16 cellular contexts compared by ENCODE assay signal in genomic region chr2:42960835-42961165, GRCh38.
DNase-seq lines count a peak whose midpoint lies in the region; FAIRE-seq and TF ChIP-seq lines count a peak whose summit lies in the region.
"Had no signal": no experiment of that assay in that cellular context is flagged by ENCODE, and none has a peak within 500 bp of the region (broad histone marks: within the 10 kb centered on the region; RNA-seq: fewer than 3 reads in every experiment).

No MANE protein-coding gene starts in this region.

- H3K27me3 ChIP-seq in breast epithelium: no peaks in the 10 kb centered on the region
- H3K27me3 ChIP-seq in mammary epithelial cell (ENCODE audit: insufficient read depth, low read length): no peaks in the 10 kb centered on the region
- H3K27me3 ChIP-seq in parathyroid adenoma (ENCODE audit: control insufficient read depth, insufficient read depth, low read length): no peaks in the 10 kb centered on the region
- no peaks in the 10 kb centered on the region for H3K27me3 ChIP-seq in uterus
- no peaks in the 10 kb centered on the region for H3K27me3 ChIP-seq in A673 (replicated peaks; ENCODE audit: insufficient read depth, low read depth, low read length, poor library complexity)

- TF ChIP-seq CTCF in breast epithelium (IDR thresholded peaks at IDR 0.05): no peak
- no peak for TF ChIP-seq CTCF in mammary epithelial cell (conservative IDR thresholded peaks at IDR 0.05 in 1 of 2, IDR thresholded peaks at IDR 0.05 in 1 of 2; ENCODE audit: extremely low read depth in 1 of 2, insufficient read depth in 1 of 2, low read depth in 1 of 2, low read length in 2 of 2)
- TF ChIP-seq CTCF in kidney (IDR thresholded peaks at IDR 0.05; ENCODE audit: borderline replicate concordance, extremely low read depth, insufficient read depth): no peak
- no peak for TF ChIP-seq CTCF in parathyroid adenoma (IDR thresholded peaks at IDR 0.05)
- TF ChIP-seq CTCF in uterus (IDR thresholded peaks at IDR 0.05): no peak
- TF ChIP-seq CTCF in A673 (conservative IDR thresholded peaks at IDR 0.05; ENCODE audit: low read depth, low read length): no peak

- H3K4me1 ChIP-seq in breast epithelium: peaks cover 17 to 19% of the 10 kb centered on the region in 2 donors
- peaks cover 23% of the 10 kb centered on the region for H3K4me1 ChIP-seq in mammary epithelial cell (ENCODE audit: insufficient read depth, low read length)
- peaks cover 27 to 49% of the 10 kb centered on the region in 2 donors for H3K4me1 ChIP-seq in kidney (ENCODE audit: control insufficient read depth in 1 of 2, insufficient read depth in 1 of 2, low read depth in 1 of 2, low read length in 2 of 2)
- peaks cover 4% of the 10 kb centered on the region for H3K4me1 ChIP-seq in parathyroid adenoma
- peaks cover 40 to 54% of the 10 kb centered on the region in 2 donors for H3K4me1 ChIP-seq in uterus
- no peaks in the 10 kb centered on the region for H3K4me1 ChIP-seq in A673 (ENCODE audit: insufficient read depth, low read length, poor library complexity, severe bottlenecking)

- dilution Hi-C loops in mammary epithelial cell (cut with HindIII; ENCODE audit: low sequenced_read_pairs): no loop called here

- no peaks in the 10 kb centered on the region for H3K79me2 ChIP-seq in mammary epithelial cell (ENCODE audit: insufficient read depth, low read length)
- no peaks in the 10 kb centered on the region for H3K79me2 ChIP-seq in parathyroid adenoma

- in situ Hi-C loops in mammary epithelial cell (cut with MboI; ENCODE audit: low sequenced_read_pairs in 2 of 2): loop anchor here in 1 of 2 donors (10.0 kb wide), 1 partner anchor 524 kb away; no protein-coding TSS in a partner anchor

- POLR2A ChIA-PET in HEK293T (lab: Yijun Ruan, JAX) (no interaction called here), A673 (lab: Charles Lee; ENCODE audit: low non-redundant PET) (no interaction called here)

- H3K4me3 ChIP-seq in breast epithelium: peak overlapping the region in 1 of 3 donors; percentile 10
- no peak overlapping the region for H3K4me3 ChIP-seq in mammary epithelial cell (replicated peaks in 1 of 3; ENCODE audit: insufficient read depth in 1 of 3, low read depth in 2 of 3, low read length in 3 of 3)
- no peak overlapping the region for H3K4me3 ChIP-seq in kidney (ENCODE audit: low read length in 2 of 2)
- H3K4me3 ChIP-seq in parathyroid adenoma (ENCODE audit: low read depth, low read length): no peak overlapping the region
- no peak overlapping the region for H3K4me3 ChIP-seq in uterus
- no peak overlapping the region for H3K4me3 ChIP-seq in A673 (ENCODE audit: low read depth, low read length, poor library complexity, severe bottlenecking)

- H3K9me3 ChIP-seq in breast epithelium (no peaks in the 10 kb centered on the region), mammary epithelial cell (replicated peaks; ENCODE audit: insufficient read depth, low read length) (no peaks in the 10 kb centered on the region), kidney (ENCODE audit: control insufficient read depth in 1 of 2, low read length in 2 of 2) (no peaks in the 10 kb centered on the region), parathyroid adenoma (ENCODE audit: control insufficient read depth, low read length) (no peaks in the 10 kb centered on the region), uterus (no peaks in the 10 kb centered on the region), A673 (ENCODE audit: low read depth, low read length, poor library complexity, severe bottlenecking) (no peaks in the 10 kb centered on the region)

- no peak for TF ChIP-seq POLR2A in breast epithelium (IDR thresholded peaks at IDR 0.05)
- TF ChIP-seq POLR2A in uterus (IDR thresholded peaks at IDR 0.05): no peak

- no peak for FAIRE-seq in kidney (lab: Jason Lieb, UNC)
- FAIRE-seq: astrocyte had no signal

- 52% methylated on average over 5 of the region's 6 CpGs for WGBS in mammary epithelial cell (ENCODE audit: low coverage, missing lambda C conversion rate)

- intact Hi-C loops in breast epithelium (cut with DNase I; ENCODE audit: low total_unique reads): no loop called here
- intact Hi-C loops in mammary epithelial cell (cut with micrococcal nuclease): no loop called here
- intact Hi-C loops in kidney (cut with DNase I): no loop called here
- intact Hi-C loops in uterus (cut with DNase I; ENCODE audit: low total_unique reads): no loop called here
- intact Hi-C loops in A673 (cut with micrococcal nuclease; ENCODE audit: unreplicated experiment): no loop called here

- CTCF ChIA-PET in mammary epithelial cell (lab: Charles Lee; ENCODE audit: low non-redundant PET): no interaction called here
- CTCF ChIA-PET in HEK293T (lab: Yijun Ruan, JAX): no interaction called here
- CTCF ChIA-PET in A673 (lab: Charles Lee): no interaction called here

- peak overlapping the region; percentile 91 to 92 for H3K27ac ChIP-seq in breast epithelium
- H3K27ac ChIP-seq in mammary epithelial cell (ENCODE audit: insufficient read depth, low read depth, low read length): no peak overlapping the region
- H3K27ac ChIP-seq in kidney (ENCODE audit: low read depth in 2 of 2, low read length in 2 of 2): peak overlapping the region; percentile 32 to 64
- H3K27ac ChIP-seq in parathyroid adenoma: peak overlapping the region; percentile 57
- peak overlapping the region; percentile 93 for H3K27ac ChIP-seq in uterus
- H3K27ac ChIP-seq in A673 (ENCODE audit: low read depth, low read length, poor library complexity, severe bottlenecking): no peak overlapping the region
- H3K27ac ChIP-seq: 22Rv1 had no signal

- H4K20me1 ChIP-seq in mammary epithelial cell (ENCODE audit: insufficient read depth, low read length): no peaks in the 10 kb centered on the region

- H3K9ac ChIP-seq in mammary epithelial cell (ENCODE audit: insufficient read depth, low read length) (no peak overlapping the region), kidney (ENCODE audit: low read length in 2 of 2) (no peak overlapping the region), parathyroid adenoma (no peak overlapping the region)

- DNase-seq in breast epithelium (ENCODE audit: low spot score in 2 of 2) (no peak), mammary epithelial cell (no peak), kidney (no peak), uterus (peak in 1 of 2 donors; percentile 50), HEK293T (ENCODE audit: extremely low spot score) (no peak), A673 (ENCODE audit: low spot score) (no peak), NCI-H2081 (lab: John Stamatoyannopoulos, UW) (no peak)
- DNase-seq: activated CD4-positive, alpha-beta T cell treated with anti-CD3 and anti-CD28 coated beads for 48 hours; Calu3; effector CD8-positive, alpha-beta T cell; HCEC 1CT; NCI-H1105; stimulated activated CD4-positive, alpha-beta T cell treated with anti-CD3 and anti-CD28 coated beads, Interleukin-4, amount 100 ng/mL, for 24 hours had no signal

- H2AFZ ChIP-seq in mammary epithelial cell (ENCODE audit: low read depth, low read length) (no peak overlapping the region), parathyroid adenoma (no peak overlapping the region)

- H3K4me2 ChIP-seq in mammary epithelial cell (ENCODE audit: insufficient read depth, low read depth, low read length): no peak overlapping the region
- H3K4me2 ChIP-seq in parathyroid adenoma (ENCODE audit: low read length): no peak overlapping the region

- BruUV-seq in mammary epithelial cell (replicated peaks; lab: Mats Ljungman, UMichigan): no TSS peak
- BruUV-seq in A673 (replicated peaks; lab: Mats Ljungman, UMichigan): no TSS peak

- no peaks in the 10 kb centered on the region for H3K36me3 ChIP-seq in breast epithelium
- H3K36me3 ChIP-seq in mammary epithelial cell (ENCODE audit: insufficient read depth, low read length): no peaks in the 10 kb centered on the region
- no peaks in the 10 kb centered on the region for H3K36me3 ChIP-seq in kidney (ENCODE audit: control insufficient read depth in 1 of 2, insufficient read depth in 2 of 2, low read length in 2 of 2)
- H3K36me3 ChIP-seq in parathyroid adenoma (ENCODE audit: control insufficient read depth, insufficient read depth, low read length): no peaks in the 10 kb centered on the region
- no peaks in the 10 kb centered on the region for H3K36me3 ChIP-seq in uterus
- no peaks in the 10 kb centered on the region for H3K36me3 ChIP-seq in A673 (ENCODE audit: insufficient read depth, low read length, poor library complexity, severe bottlenecking)

TF ChIP-seq in HEK293T, 16 proteins besides CTCF, POLR2A, EP300 and RAD21:
- TF ChIP-seq SP1 (IDR thresholded peaks at IDR 0.05): no peak
- no peak for TF ChIP-seq ARNT (IDR thresholded peaks at IDR 0.05)
- TF ChIP-seq LEF1 (IDR thresholded peaks at IDR 0.05; ENCODE audit: borderline replicate concordance): no peak
- TF ChIP-seq CTBP1 (IDR thresholded peaks at IDR 0.05; ENCODE audit: borderline replicate concordance): no peak
- no peak for TF ChIP-seq TARDBP (IDR thresholded peaks at IDR 0.05)
- TF ChIP-seq FOXM1 (IDR thresholded peaks at IDR 0.05; ENCODE audit: borderline replicate concordance): no peak
- no peak for TF ChIP-seq L3MBTL2 (conservative IDR thresholded peaks at IDR 0.05)
- no peak for TF ChIP-seq BHLHE40 (IDR thresholded peaks at IDR 0.05; ENCODE audit: borderline replicate concordance)
- no peak for TF ChIP-seq ZNF384 (IDR thresholded peaks at IDR 0.05)
- no peak for TF ChIP-seq FOXA1 (IDR thresholded peaks at IDR 0.05)
- TF ChIP-seq, protein P1, sequence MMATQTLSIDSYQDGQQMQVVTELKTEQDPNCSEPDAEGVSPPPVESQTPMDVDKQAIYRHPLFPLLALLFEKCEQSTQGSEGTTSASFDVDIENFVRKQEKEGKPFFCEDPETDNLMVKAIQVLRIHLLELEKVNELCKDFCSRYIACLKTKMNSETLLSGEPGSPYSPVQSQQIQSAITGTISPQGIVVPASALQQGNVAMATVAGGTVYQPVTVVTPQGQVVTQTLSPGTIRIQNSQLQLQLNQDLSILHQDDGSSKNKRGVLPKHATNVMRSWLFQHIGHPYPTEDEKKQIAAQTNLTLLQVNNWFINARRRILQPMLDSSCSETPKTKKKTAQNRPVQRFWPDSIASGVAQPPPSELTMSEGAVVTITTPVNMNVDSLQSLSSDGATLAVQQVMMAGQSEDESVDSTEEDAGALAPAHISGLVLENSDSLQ (IDR thresholded peaks at IDR 0.05): no peak
- no peak for TF ChIP-seq HDGF (IDR thresholded peaks at IDR 0.05; ENCODE audit: borderline replicate concordance)
- no peak for TF ChIP-seq ELF4 (IDR thresholded peaks at IDR 0.05)
- TF ChIP-seq SUZ12 (IDR thresholded peaks at IDR 0.05): no peak
- no peak for TF ChIP-seq FOXK2 (IDR thresholded peaks at IDR 0.05)
- no peak for TF ChIP-seq NFRKB (IDR thresholded peaks at IDR 0.05)

Comparison
In these comparisons a context has a peak if more than half of its experiments do, and no peak if none do; other contexts are left out.
1. H3K27ac ChIP-seq: peak in breast epithelium (2 of 2), kidney (2 of 2), parathyroid adenoma (single experiment) and uterus (2 of 2); none in mammary epithelial cell (single experiment) and A673 (single experiment).